Comparison of ENCODE assay signal across 30 cellular contexts in genomic region chr14:96980835-96981234, GRCh38.
DNase-seq lines count a peak whose midpoint lies in the region; ATAC-seq, FAIRE-seq and TF ChIP-seq lines count a peak whose summit lies in the region.
"Had no signal": no experiment of that assay in that cellular context is flagged by ENCODE, and none has a peak within 500 bp of the region (broad histone marks: within the 10 kb centered on the region; RNA-seq: fewer than 3 reads in every experiment).

No MANE protein-coding gene starts in this region.

- H3K4me1 ChIP-seq in HEK293 (ENCODE audit: control insufficient read depth, insufficient read depth, low read length): peaks cover 3% of the 10 kb centered on the region; the same call in 1 of the 2 replicates
- no peaks in the 10 kb centered on the region for H3K4me1 ChIP-seq in K562 (replicated peaks in 1 of 2; ENCODE audit: control insufficient read depth in 2 of 2, insufficient read depth in 2 of 2, low read length in 2 of 2)
- H3K4me1 ChIP-seq: A549, Caco-2 had no signal

- H3K9me1 ChIP-seq in K562 (ENCODE audit: control insufficient read depth, insufficient read depth, low read length): no peaks in the 10 kb centered on the region

- H3K4me2 ChIP-seq in K562 (ENCODE audit: insufficient read depth, low read length): no peak overlapping the region
- H3K4me2 ChIP-seq: A549; BLaER1; BLaER1 treated with 17β-estradiol and CSF1 and Interleukin-3, amounts not matched to agents 10 nM and 100 nM had no signal

- POLR2A ChIA-PET in HEK293 (lab: Yijun Ruan, JAX): no interaction called here
- POLR2A ChIA-PET in K562 (lab: Yijun Ruan, JAX): interaction anchor here (0.7 kb wide), 1 partner anchor 137 kb away, joined by 5 read pairs; no protein-coding TSS in a partner anchor

- no peaks in the 10 kb centered on the region for H3K9me3 ChIP-seq in HEK293 (ENCODE audit: control insufficient read depth, insufficient read depth, low read depth, low read length)
- H3K9me3 ChIP-seq in K562 (replicated peaks; ENCODE audit: control insufficient read depth, insufficient read depth, low read depth, low read length): no peaks in the 10 kb centered on the region
- H3K9me3 ChIP-seq: A549, BE2C, Caco-2 had no signal

- ATAC-seq in K562 (no peak), GM19463 (IDR thresholded peaks at IDR 0.05; ENCODE audit: unreplicated experiment) (no peak)
- ATAC-seq: A549; CD8-positive, alpha-beta T cell had no signal

- TF ChIP-seq CTCF in HEK293 (tag by site-specific recombination; IDR thresholded peaks at IDR 0.05) (no peak), K562 (IDR thresholded peaks at IDR 0.05 in 2 of 3, conservative IDR thresholded peaks at IDR 0.05 in 1 of 3; ENCODE audit: insufficient read depth in 2 of 3, low read depth in 1 of 3, low read length in 3 of 3) (no peak)

- no TSS peak for BruUV-seq in K562 (replicated peaks; lab: Mats Ljungman, UMichigan)

- 5% methylated on average over 3 of the region's 4 CpGs for WGBS in K562 (ENCODE audit: insufficient coverage, low coverage, missing lambda C conversion rate)

- H3K4me3 ChIP-seq in HEK293 (ENCODE audit: low read depth, low read length) (no peak overlapping the region), K562 (no peak overlapping the region)
- H3K4me3 ChIP-seq: A549; BLaER1; BLaER1 treated with 17β-estradiol and CSF1 and Interleukin-3, amounts not matched to agents 10 nM and 100 nM had no signal

- no peak for TF ChIP-seq RAD21 in K562 (CRISPR knock-in tag; conservative IDR thresholded peaks at IDR 0.05 in 1 of 2, IDR thresholded peaks at IDR 0.05 in 1 of 2)

- in situ Hi-C loops in K562 (cut with MboI): no loop called here

- H3K27ac ChIP-seq in HEK293 (ENCODE audit: extremely low read depth, low read depth, low read length) (no peak overlapping the region), K562 (ENCODE audit: extremely low read depth, low read depth, low read length) (no peak overlapping the region)
- H3K27ac ChIP-seq: 22Rv1; A549; BLaER1; BLaER1 treated with 17β-estradiol and CSF1 and Interleukin-3, amounts not matched to agents 10 nM and 100 nM; C4-2B had no signal

- intact Hi-C loops in K562 (cut with micrococcal nuclease): no loop called here

- TF ChIP-seq POLR2A in K562 (conservative IDR thresholded peaks at IDR 0.05): no peak

- H4K20me1 ChIP-seq in K562 (replicated peaks; ENCODE audit: control insufficient read depth, insufficient read depth, low read length): no peaks in the 10 kb centered on the region
- H4K20me1 ChIP-seq: BLaER1; BLaER1 treated with 17β-estradiol and CSF1 and Interleukin-3, amounts not matched to agents 10 nM and 100 nM had no signal

- no peaks in the 10 kb centered on the region for H3K79me2 ChIP-seq in K562 (ENCODE audit: control insufficient read depth, insufficient read depth, low read length)

- FAIRE-seq in K562 (lab: Jason Lieb, UNC): no peak
- FAIRE-seq: A204.1, A549, D721Med had no signal

- no peak overlapping the region for H3K9ac ChIP-seq in K562 (ENCODE audit: insufficient read depth in 1 of 2, low read depth in 2 of 2, low read length in 2 of 2)
- H3K9ac ChIP-seq: BLaER1; BLaER1 treated with 17β-estradiol and CSF1 and Interleukin-3, amounts not matched to agents 10 nM and 100 nM had no signal

- peaks cover 5 to 26% of the 10 kb centered on the region in 2 experiments; a peak in 4 of 5 replicates for H3K27me3 ChIP-seq in K562 (ENCODE audit: control insufficient read depth in 2 of 2, insufficient read depth in 2 of 2, low read length in 2 of 2)
- H3K27me3 ChIP-seq: BE2C; BLaER1; BLaER1 treated with 17β-estradiol and CSF1 and Interleukin-3, amounts not matched to agents 10 nM and 100 nM had no signal

- no peaks in the 10 kb centered on the region for H3K36me3 ChIP-seq in HEK293 (ENCODE audit: control insufficient read depth in 2 of 2, insufficient read depth in 1 of 2, low read length in 2 of 2)
- no peaks in the 10 kb centered on the region for H3K36me3 ChIP-seq in K562 (ENCODE audit: control insufficient read depth, insufficient read depth, low read length)
- H3K36me3 ChIP-seq: BE2C; BLaER1; BLaER1 treated with 17β-estradiol and CSF1 and Interleukin-3, amounts not matched to agents 10 nM and 100 nM had no signal

- CTCF ChIA-PET in HEK293 (lab: Yijun Ruan, JAX) (no interaction called here), K562 (lab: Yijun Ruan, JAX; ENCODE audit: low intra/inter-chr PET ratio) (interaction anchor here (0.6 kb wide), 1 partner anchor 243 kb away, joined by 3 read pairs; no protein-coding TSS in a partner anchor)

- no peak overlapping the region for H2AFZ ChIP-seq in K562 (ENCODE audit: low read depth, low read length)

- DNase-seq in DMS79 treated with DMSO at 0.1 percent for 48 hours (lab: John Stamatoyannopoulos, UW): peak; percentile 39
- DNase-seq in DMS79 (lab: John Stamatoyannopoulos, UW): no peak
- DNase-seq in K562 (ENCODE audit: extremely low read depth in 1 of 4, low spot score in 3 of 4): no peak
- DNase-seq in dedifferentiated amniotic fluid mesenchymal stem cell (ENCODE audit: extremely low spot score): no peak
- DNase-seq: 8988T; ACHN; AML-193; BE2C; C1 segment of cervical spinal cord; Caco-2; Calu3; CD4-positive, alpha-beta memory T cell; CD4-positive, alpha-beta T cell; CD4-positive, CD25-positive, alpha-beta regulatory T cell; CD8-positive, alpha-beta memory T cell; CD8-positive, alpha-beta T cell; COR-L47; DMS 273 treated with DMSO at 0.1 percent for 48 hours; DMS153; DND-41; EL had no signal

- TF ChIP-seq EP300 in K562 (IDR thresholded peaks at IDR 0.05; ENCODE audit: low read length): no peak

TF ChIP-seq in HEK293, 187 proteins besides CTCF, POLR2A, EP300 and RAD21 (continues in another document):
- no peak for TF ChIP-seq ZNF776 (tag by site-specific recombination; IDR thresholded peaks at IDR 0.05; ENCODE audit: borderline replicate concordance)
- TF ChIP-seq ZEB2 (tag by site-specific recombination; IDR thresholded peaks at IDR 0.05): no peak
- TF ChIP-seq ZNF624 (tag by site-specific recombination; IDR thresholded peaks at IDR 0.05): no peak
- no peak for TF ChIP-seq PRDM10 (tag by site-specific recombination; IDR thresholded peaks at IDR 0.05)
- no peak for TF ChIP-seq ZNF629 (tag by site-specific recombination; IDR thresholded peaks at IDR 0.05)

TF ChIP-seq in K562, 482 proteins besides CTCF, POLR2A, EP300 and RAD21:
- TF ChIP-seq CSDE1 (IDR thresholded peaks at IDR 0.05): no peak
- TF ChIP-seq TFE3 (CRISPR knock-in tag; IDR thresholded peaks at IDR 0.05): 0 out of 2 replicates have a peak, but pooled peaks have one; percentile 33
TF ChIP-seq in K562: peak in this region for 1.
